In the genomic region with DNA sequence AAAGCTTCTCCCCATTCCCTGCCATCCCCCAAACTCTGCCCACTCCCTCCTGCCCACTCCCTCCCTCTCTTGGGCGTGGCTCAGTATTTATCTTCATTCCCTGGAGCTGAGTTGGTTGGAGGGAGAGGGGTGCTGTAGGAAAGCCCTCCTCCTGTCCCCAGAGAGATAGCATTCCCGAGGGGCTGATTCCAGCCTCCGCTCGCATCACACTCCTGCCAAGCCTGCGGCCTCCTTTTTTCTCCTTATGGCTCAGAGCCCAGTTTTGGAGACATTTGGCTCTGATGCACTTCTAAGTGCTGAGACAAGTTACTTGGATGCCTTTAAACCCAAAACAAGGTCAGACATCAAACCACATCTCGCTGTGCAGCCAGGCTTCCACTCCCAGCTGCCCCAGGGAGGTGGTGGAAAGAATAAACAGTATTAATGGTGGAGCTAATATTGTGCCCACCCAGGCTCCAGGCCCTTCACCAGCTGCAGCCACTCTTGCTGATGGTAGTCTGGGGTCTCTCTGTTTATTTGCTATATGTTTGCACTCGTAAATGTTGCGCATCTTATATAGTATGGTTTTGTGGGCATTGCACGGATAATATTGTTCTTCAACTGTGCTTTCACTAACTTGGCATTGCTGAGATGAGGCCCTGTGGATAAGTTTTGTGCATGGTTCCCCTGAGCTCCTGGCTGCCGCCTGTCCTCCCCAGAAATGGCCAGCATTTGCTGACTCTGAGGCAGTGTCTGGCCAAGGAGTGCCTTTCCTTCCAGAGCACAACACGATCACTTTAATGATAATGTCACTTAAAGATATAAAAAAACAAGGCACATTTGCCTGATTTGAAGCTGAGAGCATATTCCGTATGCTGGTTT, we compare ENCODE assay signal across 1 cellular context.
A peak's percentile ranks its signal among the peaks of the same experiment; 100 is the strongest.
TF ChIP-seq lines count a peak whose summit lies in the region.

No MANE protein-coding gene starts in this region.

TF ChIP-seq in IMR-90, 13 proteins besides CTCF, POLR2A, EP300 and RAD21:
- TF ChIP-seq BHLHE40 (IDR thresholded peaks at IDR 0.05; ENCODE audit: low read depth, low read length): no peak
- peak; percentile 23; the same call in 1 of the 2 replicates for TF ChIP-seq MAZ (IDR thresholded peaks at IDR 0.05; ENCODE audit: borderline replicate concordance, low read depth, low read length)
TF ChIP-seq in IMR-90: peak in this region for 1.
